Comparison of ENCODE assay signal across 1 cellular context in the genomic region with DNA sequence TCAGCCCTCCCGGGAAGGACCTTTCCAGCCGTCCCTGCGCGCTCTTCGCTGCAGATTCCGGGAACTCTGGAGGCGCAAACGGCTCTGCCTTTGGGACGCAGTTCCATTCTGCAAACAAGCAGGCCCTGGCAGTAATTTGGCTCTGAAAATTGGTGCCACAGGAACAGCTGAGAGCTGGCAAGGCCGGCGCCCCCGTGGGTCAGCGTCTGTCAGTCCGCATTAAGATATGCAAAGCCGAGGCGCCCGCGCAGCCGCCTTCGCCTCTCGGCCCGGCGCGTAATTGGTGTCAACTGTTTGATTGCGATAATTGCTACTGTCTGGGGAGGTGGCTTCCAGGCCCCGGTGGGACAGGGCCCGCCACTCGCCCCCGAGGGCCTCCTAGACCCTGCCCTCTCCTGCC.
TF ChIP-seq lines count a peak whose summit lies in the region.

No MANE protein-coding gene starts in this region.

TF ChIP-seq in WTC11, 78 proteins besides CTCF, POLR2A, EP300 and RAD21 (continued from another document):
- TF ChIP-seq, protein P1, sequence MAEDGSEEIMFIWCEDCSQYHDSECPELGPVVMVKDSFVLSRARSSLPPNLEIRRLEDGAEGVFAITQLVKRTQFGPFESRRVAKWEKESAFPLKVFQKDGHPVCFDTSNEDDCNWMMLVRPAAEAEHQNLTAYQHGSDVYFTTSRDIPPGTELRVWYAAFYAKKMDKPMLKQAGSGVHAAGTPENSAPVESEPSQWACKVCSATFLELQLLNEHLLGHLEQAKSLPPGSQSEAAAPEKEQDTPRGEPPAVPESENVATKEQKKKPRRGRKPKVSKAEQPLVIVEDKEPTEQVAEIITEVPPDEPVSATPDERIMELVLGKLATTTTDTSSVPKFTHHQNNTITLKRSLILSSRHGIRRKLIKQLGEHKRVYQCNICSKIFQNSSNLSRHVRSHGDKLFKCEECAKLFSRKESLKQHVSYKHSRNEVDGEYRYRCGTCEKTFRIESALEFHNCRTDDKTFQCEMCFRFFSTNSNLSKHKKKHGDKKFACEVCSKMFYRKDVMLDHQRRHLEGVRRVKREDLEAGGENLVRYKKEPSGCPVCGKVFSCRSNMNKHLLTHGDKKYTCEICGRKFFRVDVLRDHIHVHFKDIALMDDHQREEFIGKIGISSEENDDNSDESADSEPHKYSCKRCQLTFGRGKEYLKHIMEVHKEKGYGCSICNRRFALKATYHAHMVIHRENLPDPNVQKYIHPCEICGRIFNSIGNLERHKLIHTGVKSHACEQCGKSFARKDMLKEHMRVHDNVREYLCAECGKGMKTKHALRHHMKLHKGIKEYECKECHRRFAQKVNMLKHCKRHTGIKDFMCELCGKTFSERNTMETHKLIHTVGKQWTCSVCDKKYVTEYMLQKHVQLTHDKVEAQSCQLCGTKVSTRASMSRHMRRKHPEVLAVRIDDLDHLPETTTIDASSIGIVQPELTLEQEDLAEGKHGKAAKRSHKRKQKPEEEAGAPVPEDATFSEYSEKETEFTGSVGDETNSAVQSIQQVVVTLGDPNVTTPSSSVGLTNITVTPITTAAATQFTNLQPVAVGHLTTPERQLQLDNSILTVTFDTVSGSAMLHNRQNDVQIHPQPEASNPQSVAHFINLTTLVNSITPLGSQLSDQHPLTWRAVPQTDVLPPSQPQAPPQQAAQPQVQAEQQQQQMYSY (CRISPR knock-in tag; IDR thresholded peaks at IDR 0.05): no peak
- TF ChIP-seq, protein P2, sequence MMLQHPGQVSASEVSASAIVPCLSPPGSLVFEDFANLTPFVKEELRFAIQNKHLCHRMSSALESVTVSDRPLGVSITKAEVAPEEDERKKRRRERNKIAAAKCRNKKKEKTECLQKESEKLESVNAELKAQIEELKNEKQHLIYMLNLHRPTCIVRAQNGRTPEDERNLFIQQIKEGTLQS (CRISPR knock-in tag; conservative IDR thresholded peaks at IDR 0.05): no peak
